Comparison of ENCODE assay signal across 6 cellular contexts in genomic region chr14:35969310-35969709, GRCh38.
"Had no signal": no experiment of that assay in that cellular context is flagged by ENCODE, and none has a peak within 500 bp of the region (broad histone marks: within the 10 kb centered on the region; RNA-seq: fewer than 3 reads in every experiment).

No MANE protein-coding gene starts in this region.

- H3K27me3 Mint-ChIP-seq: IgD-negative memory B cell had no signal

- FAIRE-seq: HTR-8/SVneo, K562 had no signal

- H3K4me3 ChIP-seq: K562 had no signal

- DNase-seq: IMR-90, KBM-7 had no signal

- ATAC-seq: K562 had no signal

- H3K36me3 Mint-ChIP-seq: IgD-negative memory B cell had no signal

- H3K27ac Mint-ChIP-seq: IgD-negative memory B cell had no signal

- H3K27ac ChIP-seq: HL-60 had no signal

- H3K9me3 Mint-ChIP-seq: IgD-negative memory B cell had no signal
